ENCODE assay signal across 1 cellular context in the genomic region with DNA sequence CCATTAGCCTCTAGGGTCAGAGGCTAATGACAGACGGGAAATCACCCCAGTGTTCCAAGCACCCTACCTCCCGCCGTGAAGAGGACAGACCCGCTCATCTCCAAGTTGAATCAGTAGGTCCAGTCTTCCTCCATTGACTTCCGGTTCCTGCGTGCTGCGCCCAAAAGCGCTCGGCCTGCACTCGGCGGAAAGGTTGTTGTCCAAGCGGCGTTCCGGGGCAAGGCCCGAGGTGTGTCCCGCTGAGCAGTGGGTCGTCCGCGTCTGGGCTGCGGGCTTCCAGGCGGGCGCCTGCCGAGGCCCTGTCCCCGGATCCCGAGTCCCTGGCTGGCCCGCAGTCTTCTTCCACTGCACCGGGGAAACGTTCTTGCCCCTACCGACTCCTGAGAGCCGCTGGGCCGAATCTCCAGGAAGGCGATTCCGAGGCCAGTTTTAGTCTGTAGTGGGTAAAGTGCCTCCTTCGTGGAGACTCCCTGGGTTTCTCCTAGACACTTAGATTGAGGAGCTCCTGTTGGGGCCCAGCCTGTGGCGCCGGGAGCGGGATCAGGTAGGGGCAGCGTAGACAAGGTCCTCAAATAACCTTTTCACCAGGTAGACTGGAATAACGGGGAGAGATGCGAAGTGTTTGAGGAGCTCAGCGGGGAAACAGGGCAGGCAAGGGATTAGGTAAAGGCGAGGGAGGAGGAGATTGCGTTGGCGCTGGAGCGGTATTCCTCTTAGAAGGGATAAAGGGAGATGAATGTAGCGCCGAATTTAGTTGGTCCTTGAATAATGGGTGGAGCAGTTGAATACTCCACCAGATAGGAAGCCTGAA.
TF ChIP-seq lines count a peak whose summit lies in the region.

A gene with protein sequence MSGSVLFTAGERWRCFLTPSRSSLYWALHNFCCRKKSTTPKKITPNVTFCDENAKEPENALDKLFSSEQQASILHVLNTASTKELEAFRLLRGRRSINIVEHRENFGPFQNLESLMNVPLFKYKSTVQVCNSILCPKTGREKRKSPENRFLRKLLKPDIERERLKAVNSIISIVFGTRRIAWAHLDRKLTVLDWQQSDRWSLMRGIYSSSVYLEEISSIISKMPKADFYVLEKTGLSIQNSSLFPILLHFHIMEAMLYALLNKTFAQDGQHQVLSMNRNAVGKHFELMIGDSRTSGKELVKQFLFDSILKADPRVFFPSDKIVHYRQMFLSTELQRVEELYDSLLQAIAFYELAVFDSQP (minus strand): TSS at position 138 of the 811 bp plus-strand sequence. CDS start 40 bp downstream, at position 98.

TF ChIP-seq in HepG2, 621 proteins besides CTCF, POLR2A, EP300 and RAD21 (continued from another document and continues in another):
- TF ChIP-seq, protein P1, sequence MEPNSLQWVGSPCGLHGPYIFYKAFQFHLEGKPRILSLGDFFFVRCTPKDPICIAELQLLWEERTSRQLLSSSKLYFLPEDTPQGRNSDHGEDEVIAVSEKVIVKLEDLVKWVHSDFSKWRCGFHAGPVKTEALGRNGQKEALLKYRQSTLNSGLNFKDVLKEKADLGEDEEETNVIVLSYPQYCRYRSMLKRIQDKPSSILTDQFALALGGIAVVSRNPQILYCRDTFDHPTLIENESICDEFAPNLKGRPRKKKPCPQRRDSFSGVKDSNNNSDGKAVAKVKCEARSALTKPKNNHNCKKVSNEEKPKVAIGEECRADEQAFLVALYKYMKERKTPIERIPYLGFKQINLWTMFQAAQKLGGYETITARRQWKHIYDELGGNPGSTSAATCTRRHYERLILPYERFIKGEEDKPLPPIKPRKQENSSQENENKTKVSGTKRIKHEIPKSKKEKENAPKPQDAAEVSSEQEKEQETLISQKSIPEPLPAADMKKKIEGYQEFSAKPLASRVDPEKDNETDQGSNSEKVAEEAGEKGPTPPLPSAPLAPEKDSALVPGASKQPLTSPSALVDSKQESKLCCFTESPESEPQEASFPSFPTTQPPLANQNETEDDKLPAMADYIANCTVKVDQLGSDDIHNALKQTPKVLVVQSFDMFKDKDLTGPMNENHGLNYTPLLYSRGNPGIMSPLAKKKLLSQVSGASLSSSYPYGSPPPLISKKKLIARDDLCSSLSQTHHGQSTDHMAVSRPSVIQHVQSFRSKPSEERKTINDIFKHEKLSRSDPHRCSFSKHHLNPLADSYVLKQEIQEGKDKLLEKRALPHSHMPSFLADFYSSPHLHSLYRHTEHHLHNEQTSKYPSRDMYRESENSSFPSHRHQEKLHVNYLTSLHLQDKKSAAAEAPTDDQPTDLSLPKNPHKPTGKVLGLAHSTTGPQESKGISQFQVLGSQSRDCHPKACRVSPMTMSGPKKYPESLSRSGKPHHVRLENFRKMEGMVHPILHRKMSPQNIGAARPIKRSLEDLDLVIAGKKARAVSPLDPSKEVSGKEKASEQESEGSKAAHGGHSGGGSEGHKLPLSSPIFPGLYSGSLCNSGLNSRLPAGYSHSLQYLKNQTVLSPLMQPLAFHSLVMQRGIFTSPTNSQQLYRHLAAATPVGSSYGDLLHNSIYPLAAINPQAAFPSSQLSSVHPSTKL (CRISPR knock-in tag; IDR thresholded peaks at IDR 0.05): peak; percentile 87
- TF ChIP-seq ZNF674 (CRISPR knock-in tag; IDR thresholded peaks at IDR 0.05; ENCODE audit: low read depth): 0 out of 2 replicates have a peak, but pooled peaks have one; percentile 29
- TF ChIP-seq, protein P2, sequence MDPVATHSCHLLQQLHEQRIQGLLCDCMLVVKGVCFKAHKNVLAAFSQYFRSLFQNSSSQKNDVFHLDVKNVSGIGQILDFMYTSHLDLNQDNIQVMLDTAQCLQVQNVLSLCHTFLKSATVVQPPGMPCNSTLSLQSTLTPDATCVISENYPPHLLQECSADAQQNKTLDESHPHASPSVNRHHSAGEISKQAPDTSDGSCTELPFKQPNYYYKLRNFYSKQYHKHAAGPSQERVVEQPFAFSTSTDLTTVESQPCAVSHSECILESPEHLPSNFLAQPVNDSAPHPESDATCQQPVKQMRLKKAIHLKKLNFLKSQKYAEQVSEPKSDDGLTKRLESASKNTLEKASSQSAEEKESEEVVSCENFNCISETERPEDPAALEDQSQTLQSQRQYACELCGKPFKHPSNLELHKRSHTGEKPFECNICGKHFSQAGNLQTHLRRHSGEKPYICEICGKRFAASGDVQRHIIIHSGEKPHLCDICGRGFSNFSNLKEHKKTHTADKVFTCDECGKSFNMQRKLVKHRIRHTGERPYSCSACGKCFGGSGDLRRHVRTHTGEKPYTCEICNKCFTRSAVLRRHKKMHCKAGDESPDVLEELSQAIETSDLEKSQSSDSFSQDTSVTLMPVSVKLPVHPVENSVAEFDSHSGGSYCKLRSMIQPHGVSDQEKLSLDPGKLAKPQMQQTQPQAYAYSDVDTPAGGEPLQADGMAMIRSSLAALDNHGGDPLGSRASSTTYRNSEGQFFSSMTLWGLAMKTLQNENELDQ (CRISPR knock-in tag; IDR thresholded peaks at IDR 0.05; ENCODE audit: borderline replicate concordance): peak; percentile 93; the same call in 1 of the 2 replicates
- peak; percentile 87 for TF ChIP-seq ELF3 (CRISPR knock-in tag; IDR thresholded peaks at IDR 0.05)
- TF ChIP-seq ZNF20 (CRISPR knock-in tag; IDR thresholded peaks at IDR 0.05): no peak
- peak; percentile 88 for TF ChIP-seq MYC (CRISPR knock-in tag; IDR thresholded peaks at IDR 0.05; ENCODE audit: borderline replicate concordance)
- TF ChIP-seq, protein P3, sequence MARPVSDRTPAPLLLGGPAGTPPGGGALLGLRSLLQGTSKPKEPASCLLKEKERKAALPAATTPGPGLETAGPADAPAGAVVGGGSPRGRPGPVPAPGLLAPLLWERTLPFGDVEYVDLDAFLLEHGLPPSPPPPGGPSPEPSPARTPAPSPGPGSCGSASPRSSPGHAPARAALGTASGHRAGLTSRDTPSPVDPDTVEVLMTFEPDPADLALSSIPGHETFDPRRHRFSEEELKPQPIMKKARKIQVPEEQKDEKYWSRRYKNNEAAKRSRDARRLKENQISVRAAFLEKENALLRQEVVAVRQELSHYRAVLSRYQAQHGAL (CRISPR knock-in tag; IDR thresholded peaks at IDR 0.05; ENCODE audit: not compliant biosample characterization): peak; percentile 84
- TF ChIP-seq PLRG1 (conservative IDR thresholded peaks at IDR 0.05): no peak
- TF ChIP-seq NFE2L2 (IDR thresholded peaks at IDR 0.05; ENCODE audit: low read length): no peak
- peak; percentile 99 for TF ChIP-seq ZFY (CRISPR knock-in tag; IDR thresholded peaks at IDR 0.05)
- TF ChIP-seq CBX2 (IDR thresholded peaks at IDR 0.05; ENCODE audit: low read depth, low read length): no peak
- TF ChIP-seq CBX2 (CRISPR knock-in tag; IDR thresholded peaks at IDR 0.05; ENCODE audit: low read depth): no peak
- no peak; the same call in 1 of the 2 replicates for TF ChIP-seq ZBTB42 (CRISPR knock-in tag; IDR thresholded peaks at IDR 0.05)
- TF ChIP-seq NFIC (IDR thresholded peaks at IDR 0.05; ENCODE audit: low read length): no peak
- no peak for TF ChIP-seq ZNF724P (CRISPR knock-in tag; IDR thresholded peaks at IDR 0.05; ENCODE audit: borderline replicate concordance)
- TF ChIP-seq, protein P4, sequence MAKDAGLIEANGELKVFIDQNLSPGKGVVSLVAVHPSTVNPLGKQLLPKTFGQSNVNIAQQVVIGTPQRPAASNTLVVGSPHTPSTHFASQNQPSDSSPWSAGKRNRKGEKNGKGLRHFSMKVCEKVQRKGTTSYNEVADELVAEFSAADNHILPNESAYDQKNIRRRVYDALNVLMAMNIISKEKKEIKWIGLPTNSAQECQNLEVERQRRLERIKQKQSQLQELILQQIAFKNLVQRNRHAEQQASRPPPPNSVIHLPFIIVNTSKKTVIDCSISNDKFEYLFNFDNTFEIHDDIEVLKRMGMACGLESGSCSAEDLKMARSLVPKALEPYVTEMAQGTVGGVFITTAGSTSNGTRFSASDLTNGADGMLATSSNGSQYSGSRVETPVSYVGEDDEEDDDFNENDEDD (CRISPR knock-in tag; IDR thresholded peaks at IDR 0.05; ENCODE audit: borderline replicate concordance): peak; percentile 77
- TF ChIP-seq ZNF484 (CRISPR knock-in tag; IDR thresholded peaks at IDR 0.05; ENCODE audit: borderline replicate concordance, low read depth): 0 out of 2 replicates have a peak, but pooled peaks have one; percentile 51
- TF ChIP-seq HOXA9 (CRISPR knock-in tag; IDR thresholded peaks at IDR 0.05; ENCODE audit: borderline replicate concordance): peak; percentile 30; the same call in 1 of the 2 replicates
- peak; percentile 96 for TF ChIP-seq TAF1 (CRISPR knock-in tag; IDR thresholded peaks at IDR 0.05)
- TF ChIP-seq, protein P5, sequence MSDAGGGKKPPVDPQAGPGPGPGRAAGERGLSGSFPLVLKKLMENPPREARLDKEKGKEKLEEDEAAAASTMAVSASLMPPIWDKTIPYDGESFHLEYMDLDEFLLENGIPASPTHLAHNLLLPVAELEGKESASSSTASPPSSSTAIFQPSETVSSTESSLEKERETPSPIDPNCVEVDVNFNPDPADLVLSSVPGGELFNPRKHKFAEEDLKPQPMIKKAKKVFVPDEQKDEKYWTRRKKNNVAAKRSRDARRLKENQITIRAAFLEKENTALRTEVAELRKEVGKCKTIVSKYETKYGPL (CRISPR knock-in tag; IDR thresholded peaks at IDR 0.05): peak; percentile 84
- peak; percentile 99 for TF ChIP-seq BRD4 (CRISPR knock-in tag; IDR thresholded peaks at IDR 0.05)
- TF ChIP-seq, protein P6, sequence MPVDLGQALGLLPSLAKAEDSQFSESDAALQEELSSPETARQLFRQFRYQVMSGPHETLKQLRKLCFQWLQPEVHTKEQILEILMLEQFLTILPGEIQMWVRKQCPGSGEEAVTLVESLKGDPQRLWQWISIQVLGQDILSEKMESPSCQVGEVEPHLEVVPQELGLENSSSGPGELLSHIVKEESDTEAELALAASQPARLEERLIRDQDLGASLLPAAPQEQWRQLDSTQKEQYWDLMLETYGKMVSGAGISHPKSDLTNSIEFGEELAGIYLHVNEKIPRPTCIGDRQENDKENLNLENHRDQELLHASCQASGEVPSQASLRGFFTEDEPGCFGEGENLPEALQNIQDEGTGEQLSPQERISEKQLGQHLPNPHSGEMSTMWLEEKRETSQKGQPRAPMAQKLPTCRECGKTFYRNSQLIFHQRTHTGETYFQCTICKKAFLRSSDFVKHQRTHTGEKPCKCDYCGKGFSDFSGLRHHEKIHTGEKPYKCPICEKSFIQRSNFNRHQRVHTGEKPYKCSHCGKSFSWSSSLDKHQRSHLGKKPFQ (CRISPR knock-in tag; IDR thresholded peaks at IDR 0.05; ENCODE audit: insufficient replicate concordance): peak; percentile 63
- no peak for TF ChIP-seq CHCHD3 (CRISPR knock-in tag; IDR thresholded peaks at IDR 0.05)
- TF ChIP-seq, protein P7, sequence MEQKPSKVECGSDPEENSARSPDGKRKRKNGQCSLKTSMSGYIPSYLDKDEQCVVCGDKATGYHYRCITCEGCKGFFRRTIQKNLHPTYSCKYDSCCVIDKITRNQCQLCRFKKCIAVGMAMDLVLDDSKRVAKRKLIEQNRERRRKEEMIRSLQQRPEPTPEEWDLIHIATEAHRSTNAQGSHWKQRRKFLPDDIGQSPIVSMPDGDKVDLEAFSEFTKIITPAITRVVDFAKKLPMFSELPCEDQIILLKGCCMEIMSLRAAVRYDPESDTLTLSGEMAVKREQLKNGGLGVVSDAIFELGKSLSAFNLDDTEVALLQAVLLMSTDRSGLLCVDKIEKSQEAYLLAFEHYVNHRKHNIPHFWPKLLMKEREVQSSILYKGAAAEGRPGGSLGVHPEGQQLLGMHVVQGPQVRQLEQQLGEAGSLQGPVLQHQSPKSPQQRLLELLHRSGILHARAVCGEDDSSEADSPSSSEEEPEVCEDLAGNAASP (CRISPR knock-in tag; IDR thresholded peaks at IDR 0.05; ENCODE audit: borderline replicate concordance): peak; percentile 88
- TF ChIP-seq, protein P8, sequence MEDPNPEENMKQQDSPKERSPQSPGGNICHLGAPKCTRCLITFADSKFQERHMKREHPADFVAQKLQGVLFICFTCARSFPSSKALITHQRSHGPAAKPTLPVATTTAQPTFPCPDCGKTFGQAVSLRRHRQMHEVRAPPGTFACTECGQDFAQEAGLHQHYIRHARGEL (CRISPR knock-in tag; IDR thresholded peaks at IDR 0.05): peak; percentile 80; the same call in 1 of the 2 replicates
- TF ChIP-seq, protein P9, sequence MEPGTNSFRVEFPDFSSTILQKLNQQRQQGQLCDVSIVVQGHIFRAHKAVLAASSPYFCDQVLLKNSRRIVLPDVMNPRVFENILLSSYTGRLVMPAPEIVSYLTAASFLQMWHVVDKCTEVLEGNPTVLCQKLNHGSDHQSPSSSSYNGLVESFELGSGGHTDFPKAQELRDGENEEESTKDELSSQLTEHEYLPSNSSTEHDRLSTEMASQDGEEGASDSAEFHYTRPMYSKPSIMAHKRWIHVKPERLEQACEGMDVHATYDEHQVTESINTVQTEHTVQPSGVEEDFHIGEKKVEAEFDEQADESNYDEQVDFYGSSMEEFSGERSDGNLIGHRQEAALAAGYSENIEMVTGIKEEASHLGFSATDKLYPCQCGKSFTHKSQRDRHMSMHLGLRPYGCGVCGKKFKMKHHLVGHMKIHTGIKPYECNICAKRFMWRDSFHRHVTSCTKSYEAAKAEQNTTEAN (CRISPR knock-in tag; conservative IDR thresholded peaks at IDR 0.05): peak; percentile 83; the same call in 1 of the 2 replicates
- TF ChIP-seq ZBTB3 (CRISPR knock-in tag; IDR thresholded peaks at IDR 0.05; ENCODE audit: borderline replicate concordance, low read depth): peak; percentile 74; the same call in 1 of the 2 replicates
- TF ChIP-seq ISL2 (CRISPR knock-in tag; IDR thresholded peaks at IDR 0.05): peak; percentile 87
- TF ChIP-seq, protein P10, sequence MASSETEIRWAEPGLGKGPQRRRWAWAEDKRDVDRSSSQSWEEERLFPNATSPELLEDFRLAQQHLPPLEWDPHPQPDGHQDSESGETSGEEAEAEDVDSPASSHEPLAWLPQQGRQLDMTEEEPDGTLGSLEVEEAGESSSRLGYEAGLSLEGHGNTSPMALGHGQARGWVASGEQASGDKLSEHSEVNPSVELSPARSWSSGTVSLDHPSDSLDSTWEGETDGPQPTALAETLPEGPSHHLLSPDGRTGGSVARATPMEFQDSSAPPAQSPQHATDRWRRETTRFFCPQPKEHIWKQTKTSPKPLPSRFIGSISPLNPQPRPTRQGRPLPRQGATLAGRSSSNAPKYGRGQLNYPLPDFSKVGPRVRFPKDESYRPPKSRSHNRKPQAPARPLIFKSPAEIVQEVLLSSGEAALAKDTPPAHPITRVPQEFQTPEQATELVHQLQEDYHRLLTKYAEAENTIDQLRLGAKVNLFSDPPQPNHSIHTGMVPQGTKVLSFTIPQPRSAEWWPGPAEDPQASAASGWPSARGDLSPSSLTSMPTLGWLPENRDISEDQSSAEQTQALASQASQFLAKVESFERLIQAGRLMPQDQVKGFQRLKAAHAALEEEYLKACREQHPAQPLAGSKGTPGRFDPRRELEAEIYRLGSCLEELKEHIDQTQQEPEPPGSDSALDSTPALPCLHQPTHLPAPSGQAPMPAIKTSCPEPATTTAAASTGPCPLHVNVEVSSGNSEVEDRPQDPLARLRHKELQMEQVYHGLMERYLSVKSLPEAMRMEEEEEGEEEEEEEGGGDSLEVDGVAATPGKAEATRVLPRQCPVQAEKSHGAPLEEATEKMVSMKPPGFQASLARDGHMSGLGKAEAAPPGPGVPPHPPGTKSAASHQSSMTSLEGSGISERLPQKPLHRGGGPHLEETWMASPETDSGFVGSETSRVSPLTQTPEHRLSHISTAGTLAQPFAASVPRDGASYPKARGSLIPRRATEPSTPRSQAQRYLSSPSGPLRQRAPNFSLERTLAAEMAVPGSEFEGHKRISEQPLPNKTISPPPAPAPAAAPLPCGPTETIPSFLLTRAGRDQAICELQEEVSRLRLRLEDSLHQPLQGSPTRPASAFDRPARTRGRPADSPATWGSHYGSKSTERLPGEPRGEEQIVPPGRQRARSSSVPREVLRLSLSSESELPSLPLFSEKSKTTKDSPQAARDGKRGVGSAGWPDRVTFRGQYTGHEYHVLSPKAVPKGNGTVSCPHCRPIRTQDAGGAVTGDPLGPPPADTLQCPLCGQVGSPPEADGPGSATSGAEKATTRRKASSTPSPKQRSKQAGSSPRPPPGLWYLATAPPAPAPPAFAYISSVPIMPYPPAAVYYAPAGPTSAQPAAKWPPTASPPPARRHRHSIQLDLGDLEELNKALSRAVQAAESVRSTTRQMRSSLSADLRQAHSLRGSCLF (CRISPR knock-in tag; IDR thresholded peaks at IDR 0.05; ENCODE audit: borderline replicate concordance): no peak; the same call in 1 of the 2 replicates
- TF ChIP-seq THAP11 (CRISPR knock-in tag; IDR thresholded peaks at IDR 0.05): peak; percentile 95
- TF ChIP-seq RFX1 (IDR thresholded peaks at IDR 0.05): no peak
- TF ChIP-seq CBX1 (IDR thresholded peaks at IDR 0.05; ENCODE audit: low read depth): peak; percentile 90
